Comparison of ENCODE assay signal across 1 cellular context in the genomic region with DNA sequence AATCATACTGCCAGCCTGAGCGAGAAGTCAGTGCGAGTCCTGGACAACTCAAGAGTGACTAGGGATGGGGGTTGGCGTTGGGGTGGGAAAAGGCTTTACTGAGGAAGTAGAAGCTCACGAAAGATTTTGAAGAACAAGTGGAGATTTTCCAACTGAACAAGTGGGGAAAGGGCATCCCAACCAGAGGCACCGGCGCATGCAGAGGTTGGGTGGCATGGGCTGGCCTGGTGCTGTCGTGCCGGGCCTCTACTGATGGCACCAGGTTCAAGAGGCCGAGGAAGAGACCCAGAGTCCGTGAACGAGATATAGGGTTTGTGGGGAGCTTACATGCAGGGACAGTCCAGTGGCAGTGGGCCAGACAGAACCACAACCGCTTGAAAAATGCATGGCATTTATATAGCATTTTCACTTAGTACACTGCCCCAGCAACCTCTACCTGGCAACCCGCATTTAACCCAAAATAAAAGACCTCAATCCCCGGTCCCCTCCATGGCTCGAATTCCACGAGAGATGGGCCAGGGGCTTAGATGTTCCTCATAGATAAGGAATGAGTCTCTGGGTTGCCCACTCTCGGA.
TF ChIP-seq lines count a peak whose summit lies in the region.

No MANE protein-coding gene starts in this region.

TF ChIP-seq in A549, 52 proteins besides CTCF, POLR2A, EP300 and RAD21:
- TF ChIP-seq ZSCAN20 (CRISPR knock-in tag; IDR thresholded peaks at IDR 0.05) (no peak), RNF2 (IDR thresholded peaks at IDR 0.05; ENCODE audit: borderline replicate concordance, low read depth) (no peak), HOXB5 (CRISPR knock-in tag; IDR thresholded peaks at IDR 0.05) (no peak), MAZ (IDR thresholded peaks at IDR 0.05; ENCODE audit: borderline replicate concordance, low read depth, low read length) (no peak), HOXB13 (CRISPR knock-in tag; IDR thresholded peaks at IDR 0.05; ENCODE audit: low read depth) (no peak), KDM5A (IDR thresholded peaks at IDR 0.05) (no peak), JUNB (IDR thresholded peaks at IDR 0.05) (no peak), PHF8 (IDR thresholded peaks at IDR 0.05; ENCODE audit: borderline replicate concordance, low read depth) (no peak)
- TF ChIP-seq, protein P1, sequence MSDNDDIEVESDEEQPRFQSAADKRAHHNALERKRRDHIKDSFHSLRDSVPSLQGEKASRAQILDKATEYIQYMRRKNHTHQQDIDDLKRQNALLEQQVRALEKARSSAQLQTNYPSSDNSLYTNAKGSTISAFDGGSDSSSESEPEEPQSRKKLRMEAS (IDR thresholded peaks at IDR 0.05) = no peak
